Comparison of ENCODE assay signal across 9 cellular contexts in the genomic region with DNA sequence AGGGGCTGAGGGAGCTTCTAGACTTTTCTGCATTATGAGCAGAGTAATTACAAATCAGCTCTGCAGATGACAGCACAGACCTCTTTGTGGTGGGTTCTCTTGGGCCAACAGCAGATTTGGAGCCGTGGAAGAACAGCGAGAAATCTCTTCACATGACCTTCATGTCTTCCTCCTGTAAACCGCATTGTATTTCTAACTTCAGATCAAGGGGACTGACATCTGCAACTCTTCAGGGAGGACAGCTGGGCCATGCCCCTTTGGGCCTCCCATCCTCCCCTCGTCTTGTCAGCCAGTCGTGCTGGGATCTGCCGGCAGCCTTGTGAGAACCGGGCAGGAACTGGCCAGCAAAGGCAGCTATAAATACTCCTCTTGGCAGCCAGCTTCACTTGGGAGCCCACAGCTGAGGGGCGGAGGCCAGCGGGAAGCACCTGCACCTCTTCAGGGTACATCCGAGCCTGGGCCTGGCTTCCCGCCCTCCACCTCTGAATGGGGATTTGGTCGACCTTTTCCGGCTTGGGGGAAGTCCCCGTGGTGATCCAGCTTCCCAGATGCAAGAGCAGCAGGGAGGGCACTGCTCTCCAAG. TPM values are rescaled to one million over a fixed set of nuclear protein-coding genes. Genes with fewer than 3 reads are reported as not detected.
DNase-seq lines count a peak whose midpoint lies in the region; ATAC-seq and TF ChIP-seq lines count a peak whose summit lies in the region.
"Had no signal": no experiment of that assay in that cellular context is flagged by ENCODE, and none has a peak within 500 bp of the region (broad histone marks: within the 10 kb centered on the region; RNA-seq: fewer than 3 reads in every experiment).

No MANE protein-coding gene starts in this region.

- peak; percentile 40 for TF ChIP-seq POLR2A in GM19099 (IDR thresholded peaks at IDR 0.05; ENCODE audit: extremely low read depth, insufficient read length, low read depth)
- TF ChIP-seq POLR2A in suprapubic skin (IDR thresholded peaks at IDR 0.05) = no peak

- TF ChIP-seq CTCF in VCaP (conservative IDR thresholded peaks at IDR 0.05) (no peak), suprapubic skin (IDR thresholded peaks at IDR 0.05) (no peak), brain microvascular endothelial cell (IDR thresholded peaks at IDR 0.05; ENCODE audit: low read depth, low read length, missing control alignments) (no peak)

- H3K4me1 Mint-ChIP-seq in effector memory CD8-positive, alpha-beta T cell (ENCODE audit: low read depth in 2 of 2) = peaks cover 0 to 3% of the 10 kb centered on the region in 2 donors

- H3K36me3 ChIP-seq in suprapubic skin = no peaks in the 10 kb centered on the region
- H3K36me3 ChIP-seq in brain microvascular endothelial cell (replicated peaks) = no peaks in the 10 kb centered on the region
- H3K36me3 ChIP-seq in HAP-1 (replicated peaks) = no peaks in the 10 kb centered on the region

- H3K27ac ChIP-seq in VCaP = peak overlapping the region; percentile 86
- H3K27ac ChIP-seq in suprapubic skin = peak overlapping the region; percentile 76
- no peak overlapping the region for H3K27ac ChIP-seq in brain microvascular endothelial cell

- no peaks in the 10 kb centered on the region for H3K9me3 Mint-ChIP-seq in effector memory CD8-positive, alpha-beta T cell
- H3K9me3 Mint-ChIP-seq: dendritic cell treated with granulocyte-macrophage colony-stimulating factor and Interleukin-4, amounts not matched to agents 40 ng/mL and 50 ng/mL, for 4 days had no signal

- DNase-seq in iris pigment epithelial cell (ENCODE audit: low read depth) = peak; percentile 8
- peak; percentile 79 to 84 for DNase-seq in suprapubic skin (ENCODE audit: low spot score in 2 of 2)
- no peak for DNase-seq in brain microvascular endothelial cell
- no peak for DNase-seq in HAP-1 (ENCODE audit: low spot score in 2 of 2)
- no peak for DNase-seq in effector memory CD8-positive, alpha-beta T cell

- no peak overlapping the region for H3K4me3 ChIP-seq in suprapubic skin
- no peak overlapping the region for H3K4me3 ChIP-seq in brain microvascular endothelial cell (ENCODE audit: low read depth, low read length)
- H3K4me3 ChIP-seq in HAP-1 = no peak overlapping the region

- in situ Hi-C loops in brain microvascular endothelial cell (cut with HindIII; ENCODE audit: low pct_ligation_motif_present, low sequenced_read_pairs) (no loop called here), HAP-1 (cut with MboI; ENCODE audit: low sequenced_read_pairs) (no loop called here)

- H3K4me3 Mint-ChIP-seq in effector memory CD8-positive, alpha-beta T cell = no peak overlapping the region
- H3K4me3 Mint-ChIP-seq: dendritic cell treated with granulocyte-macrophage colony-stimulating factor and Interleukin-4, amounts not matched to agents 40 ng/mL and 50 ng/mL, for 4 days had no signal

- H3K9me3 ChIP-seq in suprapubic skin (no peaks in the 10 kb centered on the region), HAP-1 (no peaks in the 10 kb centered on the region)

- peaks cover 12 to 15% of the 10 kb centered on the region in 2 donors for H3K27me3 Mint-ChIP-seq in effector memory CD8-positive, alpha-beta T cell

- H3K36me3 Mint-ChIP-seq in effector memory CD8-positive, alpha-beta T cell (ENCODE audit: insufficient read depth) = no peaks in the 10 kb centered on the region

- no peak overlapping the region for H3K27ac Mint-ChIP-seq in effector memory CD8-positive, alpha-beta T cell
- H3K27ac Mint-ChIP-seq: dendritic cell treated with granulocyte-macrophage colony-stimulating factor and Interleukin-4, amounts not matched to agents 40 ng/mL and 50 ng/mL, for 4 days had no signal

- WGBS in suprapubic skin = 17% methylated on average over 8 of the region's 14 CpGs

- H3K4me1 ChIP-seq in suprapubic skin = peaks cover 32% of the 10 kb centered on the region
- no peaks in the 10 kb centered on the region for H3K4me1 ChIP-seq in HAP-1

- ATAC-seq in HG03139 (IDR thresholded peaks at IDR 0.05; ENCODE audit: unreplicated experiment) = peak; percentile 41
- ATAC-seq in effector memory CD8-positive, alpha-beta T cell (replicated peaks) = no peak

- no peak for TF ChIP-seq EP300 in suprapubic skin (IDR thresholded peaks at IDR 0.05)

- no peaks in the 10 kb centered on the region for H3K27me3 ChIP-seq in suprapubic skin
- no peaks in the 10 kb centered on the region for H3K27me3 ChIP-seq in brain microvascular endothelial cell (replicated peaks)
- no peaks in the 10 kb centered on the region for H3K27me3 ChIP-seq in HAP-1 (ENCODE audit: low read depth)

RNA-seq across cellular contexts. Expression of gene STEAP1B, which starts 54.8 kb away (rescaled TPM):
- total RNA-seq in suprapubic skin = under 1 TPM in 1 of 4 donors, not detected in 3; 0.64 TPM

Comparison
In these comparisons a context has a peak if more than half of its experiments do, and no peak if none do; other contexts are left out.
1. DNase-seq: peak in iris pigment epithelial cell (single experiment) and suprapubic skin (2 of 2); none in brain microvascular endothelial cell (single experiment), HAP-1 (0 of 2) and effector memory CD8-positive, alpha-beta T cell (0 of 3).